Comparison of ENCODE assay signal across 34 cellular contexts in genomic region chr2:160255401-160255800, GRCh38. TPM values are rescaled to one million over a fixed set of nuclear protein-coding genes. Genes with fewer than 3 reads are reported as not detected.
"Had no signal": no experiment of that assay in that cellular context is flagged by ENCODE, and none has a peak within 500 bp of the region (broad histone marks: within the 10 kb centered on the region; RNA-seq: fewer than 3 reads in every experiment).

No MANE protein-coding gene starts in this region.

- H3K36me3 ChIP-seq: adrenal gland, colonic mucosa, esophagus squamous epithelium, gastroesophageal sphincter had no signal

- H3K27me3 ChIP-seq: adrenal gland, body of pancreas, colonic mucosa, esophagus squamous epithelium, gastroesophageal sphincter had no signal

- H3K4me1 ChIP-seq: colonic mucosa had no signal

- DNase-seq: activated CD4-positive, alpha-beta memory T cell treated with anti-CD3 and anti-CD28 coated beads for 36 hours; activated CD4-positive, alpha-beta T cell treated with anti-CD3 and anti-CD28 coated beads for 36 hours; activated CD4-positive, alpha-beta T cell treated with anti-CD3 and anti-CD28 coated beads, Interleukin-2, amount 10 ng/mL, durations not matched to agents 24 days and 14 days; activated CD4-positive, CD25-positive, alpha-beta regulatory T cell; activated CD4-positive, CD25-positive, alpha-beta regulatory T cell treated with anti-CD3 and anti-CD28 coated beads, Interleukin-2, amount 50 U/mL, for 72 hours; activated CD8-positive, alpha-beta memory T cell treated with anti-CD3 and anti-CD28 coated beads, Interleukin-2, amount 10 ng/mL, durations not matched to agents 7 days and 5 days; activated CD8-positive, alpha-beta memory T cell treated with anti-CD3 and anti-CD28 coated beads, Interleukin-2, amount 50 U/mL, for 4 hours; activated CD8-positive, alpha-beta T cell treated with anti-CD3 and anti-CD28 coated beads, Interleukin-2, amount 10 ng/mL, durations not matched to agents 7 days and 5 days; activated effector memory CD4-positive, alpha-beta T cell treated with anti-CD3 and anti-CD28 coated beads, Interleukin-2, amount 50 U/mL, for 16 hours; activated naive CD4-positive, alpha-beta T cell treated with anti-CD3 and anti-CD28 coated beads for 36 hours; activated naive CD8-positive, alpha-beta T cell treated with anti-CD3 and anti-CD28 coated beads for 36 hours; activated naive CD8-positive, alpha-beta T cell treated with anti-CD3 and anti-CD28 coated beads, Interleukin-2, amount 50 U/mL, for 24 hours; activated T-cell treated with anti-CD3 and anti-CD28 coated beads, Interleukin-2, amount 50 U/mL, for 1 hour; activated T-cell treated with anti-CD3 and anti-CD28 coated beads, Interleukin-2, amount 50 U/mL, for 48 hours; adrenal gland; amygdala; aorta; body of pancreas; caudate nucleus; colonic mucosa; effector CD8-positive, alpha-beta T cell; esophagus squamous epithelium; foreskin melanocyte; T-helper 2 cell had no signal

- FAIRE-seq: endometrium, endothelial cell of umbilical vein had no signal

- ATAC-seq: activated CD4-positive, alpha-beta T cell treated with anti-CD3 and anti-CD28 coated beads for 36 hours; activated CD8-positive, alpha-beta memory T cell treated with anti-CD3 and anti-CD28 coated beads, Interleukin-2, amount 10 ng/mL, durations not matched to agents 7 days and 5 days; activated CD8-positive, alpha-beta T cell treated with anti-CD3 and anti-CD28 coated beads, Interleukin-2, amount 10 ng/mL, durations not matched to agents 7 days and 5 days; activated naive CD8-positive, alpha-beta T cell treated with anti-CD3 and anti-CD28 coated beads, Interleukin-2, amount 50 U/mL, for 24 hours; body of pancreas; gastroesophageal sphincter had no signal

- H3K27ac ChIP-seq: adrenal gland, colonic mucosa, gastroesophageal sphincter had no signal

- H3K9me3 ChIP-seq: adrenal gland, body of pancreas, colonic mucosa, esophagus squamous epithelium, gastroesophageal sphincter had no signal

- H3K4me3 ChIP-seq: adrenal gland, body of pancreas, colonic mucosa, esophagus squamous epithelium, gastroesophageal sphincter had no signal

RNA-seq across cellular contexts. Expression of gene ITGB6, which starts 55.3 kb away (rescaled TPM):
- total RNA-seq: activated CD4-positive, alpha-beta memory T cell treated with anti-CD3 and anti-CD28 coated beads for 36 hours; activated CD4-positive, alpha-beta T cell treated with anti-CD3 and anti-CD28 coated beads for 36 hours; activated CD4-positive, alpha-beta T cell treated with anti-CD3 and anti-CD28 coated beads, Interleukin-2, amount 10 ng/mL, durations not matched to agents 24 days and 14 days; activated CD8-positive, alpha-beta memory T cell treated with anti-CD3 and anti-CD28 coated beads for 36 hours; activated CD8-positive, alpha-beta memory T cell treated with anti-CD3 and anti-CD28 coated beads, Interleukin-2, amount 10 ng/mL, durations not matched to agents 7 days and 5 days; activated CD8-positive, alpha-beta T cell treated with anti-CD3 and anti-CD28 coated beads, Interleukin-2, amount 10 ng/mL, durations not matched to agents 7 days and 5 days; activated naive CD4-positive, alpha-beta T cell treated with anti-CD3 and anti-CD28 coated beads for 36 hours; activated naive CD8-positive, alpha-beta T cell treated with anti-CD3 and anti-CD28 coated beads for 36 hours; activated T-helper 1 cell treated with anti-CD3 and anti-CD28 coated beads, Interleukin-12 subunit alpha, Interleukin-12 subunit beta, Interleukin-2, Interleukin-4 antibody, amounts not matched to agents 30 ng/mL and 10 ng/mL and 1 ng/mL, durations not matched to agents 14 hours and 24 hours and 36 hours; activated T-helper 2 cell treated with anti-CD3 and anti-CD28 coated beads, Interferon-gamma antibody, Interleukin-2, Interleukin-4, amounts not matched to agents 10 μg/mL and 5 μg/mL and 100 μg/mL, durations not matched to agents 14 hours and 24 hours and 36 hours; dermis microvascular lymphatic vessel endothelial cell; endothelial cell of umbilical vein; fibroblast of lung; fibroblast of villous mesenchyme; T-helper 1 cell treated with Interleukin-12 subunit alpha and Interleukin-12 subunit beta and Interleukin-4 antibody, amounts not matched to agents 30 ng/mL and 1 ng/mL, for 36 hours had no signal
